8 cellular contexts compared by ENCODE assay signal in genomic region chr11:32809313-32809712, GRCh38. TPM values are rescaled to one million over a fixed set of nuclear protein-coding genes. Genes with fewer than 3 reads are reported as not detected.
A peak's percentile ranks its signal among the peaks of the same experiment; 100 is the strongest.
DNase-seq lines count a peak whose midpoint lies in the region; ATAC-seq and TF ChIP-seq lines count a peak whose summit lies in the region.

No MANE protein-coding gene starts in this region.

- H3K4me1 Mint-ChIP-seq in activated naive CD8-positive, alpha-beta T cell treated with anti-CD3 and anti-CD28 coated beads, Interleukin-2, amount 50 U/mL, for 24 hours: no peaks in the 10 kb centered on the region

- H3K4me3 Mint-ChIP-seq in activated naive CD8-positive, alpha-beta T cell treated with anti-CD3 and anti-CD28 coated beads, Interleukin-2, amount 50 U/mL, for 24 hours: no peak overlapping the region

- intact Hi-C loops in left ventricle myocardium inferior (cut with micrococcal nuclease): no loop called here

- POLR2A ChIA-PET in HEK293T (lab: Yijun Ruan, JAX): interaction anchor here (0.6 to 1.4 kb wide), 2 partner anchors 83 to 109 kb away, joined by 3 to 8 read pairs; partner anchors contain the start of gene QSER1

- CTCF ChIA-PET in HEK293T (lab: Yijun Ruan, JAX): interaction anchor here (0.6 to 1.5 kb wide), 10 partner anchors 9 to 256 kb away, joined by 3 to 5 read pairs (median 3); no protein-coding TSS in a partner anchor

- TF ChIP-seq POLR2A in Peyer's patch (IDR thresholded peaks at IDR 0.05): no peak

- H3K9me3 ChIP-seq in Peyer's patch (no peaks in the 10 kb centered on the region), left ventricle myocardium inferior (replicated peaks) (no peaks in the 10 kb centered on the region)

- H3K27ac ChIP-seq in Peyer's patch: no peak overlapping the region
- no peak overlapping the region for H3K27ac ChIP-seq in left ventricle myocardium inferior (replicated peaks)

- H3K4me1 ChIP-seq in Peyer's patch: no peaks in the 10 kb centered on the region
- no peaks in the 10 kb centered on the region for H3K4me1 ChIP-seq in left ventricle myocardium inferior

- TF ChIP-seq CTCF in Peyer's patch (IDR thresholded peaks at IDR 0.05) (peak in 5 of 6 experiments; percentile 18 to 73 (median 65)), left ventricle myocardium inferior (IDR thresholded peaks at IDR 0.05; ENCODE audit: borderline replicate concordance) (peak; percentile 75), retinal pigment epithelial cell (conservative IDR thresholded peaks at IDR 0.05; ENCODE audit: low read depth, low read length) (peak; percentile 88)

- ATAC-seq in activated naive CD8-positive, alpha-beta T cell treated with anti-CD3 and anti-CD28 coated beads, Interleukin-2, amount 50 U/mL, for 24 hours: peak; percentile 89

- H3K36me3 ChIP-seq in Peyer's patch: no peaks in the 10 kb centered on the region
- H3K36me3 ChIP-seq in left ventricle myocardium inferior: no peaks in the 10 kb centered on the region

- DNase-seq in activated CD4-positive, alpha-beta T cell treated with anti-CD3 and anti-CD28 coated beads for 24 hours (ENCODE audit: low read depth in 2 of 2): peak; percentile 44 to 47
- no peak for DNase-seq in activated CD4-positive, alpha-beta T cell treated with anti-CD3 and anti-CD28 coated beads for 1 hour
- DNase-seq in HEK293T (ENCODE audit: extremely low spot score) (peak; percentile 83), LoVo (ENCODE audit: low spot score) (peak; percentile 66), Peyer's patch (peak; percentile 37 to 80 (median 55)), left ventricle myocardium inferior (peak; percentile 37), retinal pigment epithelial cell (ENCODE audit: low read depth) (no peak)
- DNase-seq in activated naive CD8-positive, alpha-beta T cell treated with anti-CD3 and anti-CD28 coated beads, Interleukin-2, amount 50 U/mL, for 24 hours: peak; percentile 65

- H3K9me3 Mint-ChIP-seq in activated naive CD8-positive, alpha-beta T cell treated with anti-CD3 and anti-CD28 coated beads, Interleukin-2, amount 50 U/mL, for 24 hours: no peaks in the 10 kb centered on the region

- no peaks in the 10 kb centered on the region for H3K27me3 ChIP-seq in Peyer's patch
- H3K27me3 ChIP-seq in left ventricle myocardium inferior (ENCODE audit: low read depth): peaks cover under 1% of the 10 kb centered on the region

- H3K27me3 Mint-ChIP-seq in activated naive CD8-positive, alpha-beta T cell treated with anti-CD3 and anti-CD28 coated beads, Interleukin-2, amount 50 U/mL, for 24 hours: peaks cover 8% of the 10 kb centered on the region

- no peak overlapping the region for H3K27ac Mint-ChIP-seq in activated naive CD8-positive, alpha-beta T cell treated with anti-CD3 and anti-CD28 coated beads, Interleukin-2, amount 50 U/mL, for 24 hours

- H3K36me3 Mint-ChIP-seq in activated naive CD8-positive, alpha-beta T cell treated with anti-CD3 and anti-CD28 coated beads, Interleukin-2, amount 50 U/mL, for 24 hours (ENCODE audit: low read depth): no peaks in the 10 kb centered on the region

- no peak overlapping the region for H3K4me3 ChIP-seq in Peyer's patch
- no peak overlapping the region for H3K4me3 ChIP-seq in left ventricle myocardium inferior
- no peak overlapping the region for H3K4me3 ChIP-seq in retinal pigment epithelial cell (ENCODE audit: low read length)

TF ChIP-seq in HEK293T, 16 proteins besides CTCF, POLR2A, EP300 and RAD21:
- no peak for TF ChIP-seq SP1 (IDR thresholded peaks at IDR 0.05)
- no peak for TF ChIP-seq ARNT (IDR thresholded peaks at IDR 0.05)
- TF ChIP-seq LEF1 (IDR thresholded peaks at IDR 0.05; ENCODE audit: borderline replicate concordance): no peak
- no peak for TF ChIP-seq HDGF (IDR thresholded peaks at IDR 0.05; ENCODE audit: borderline replicate concordance)
- TF ChIP-seq FOXK2 (IDR thresholded peaks at IDR 0.05): no peak
- TF ChIP-seq PKNOX1 (IDR thresholded peaks at IDR 0.05): no peak
- no peak for TF ChIP-seq ELF4 (IDR thresholded peaks at IDR 0.05)
- TF ChIP-seq ZNF384 (IDR thresholded peaks at IDR 0.05): no peak
- TF ChIP-seq L3MBTL2 (conservative IDR thresholded peaks at IDR 0.05): no peak
- no peak for TF ChIP-seq TARDBP (IDR thresholded peaks at IDR 0.05)
- TF ChIP-seq SUZ12 (IDR thresholded peaks at IDR 0.05): no peak
- TF ChIP-seq BHLHE40 (IDR thresholded peaks at IDR 0.05; ENCODE audit: borderline replicate concordance): no peak
- TF ChIP-seq FOXA1 (IDR thresholded peaks at IDR 0.05): no peak
- TF ChIP-seq NFRKB (IDR thresholded peaks at IDR 0.05): no peak
- no peak for TF ChIP-seq CTBP1 (IDR thresholded peaks at IDR 0.05; ENCODE audit: borderline replicate concordance)
- no peak for TF ChIP-seq FOXM1 (IDR thresholded peaks at IDR 0.05; ENCODE audit: borderline replicate concordance)

RNA-seq across cellular contexts. Expression of gene CCDC73, which starts 14.9 kb away (rescaled TPM):
- total RNA-seq in Peyer's patch (not detected), left ventricle myocardium inferior (not detected)

RNA-seq across cellular contexts. Expression of gene PRRG4, which starts 20.4 kb away (rescaled TPM):
- 10 to 100 TPM in 2 of 4 donors, 1 to 10 TPM in 2; 3.3 to 16.1 (median 9.8) TPM for total RNA-seq in Peyer's patch
- 0.33 TPM for total RNA-seq in left ventricle myocardium inferior

Comparison
In these comparisons a context has a peak if more than half of its experiments do, and no peak if none do; other contexts are left out.
1. DNase-seq: peak in activated CD4-positive, alpha-beta T cell treated with anti-CD3 and anti-CD28 coated beads for 24 hours (2 of 2), HEK293T (single experiment), LoVo (single experiment), Peyer's patch (3 of 3), activated naive CD8-positive, alpha-beta T cell treated with anti-CD3 and anti-CD28 coated beads, Interleukin-2, amount 50 U/mL, for 24 hours (single experiment) and left ventricle myocardium inferior (single experiment); none in activated CD4-positive, alpha-beta T cell treated with anti-CD3 and anti-CD28 coated beads for 1 hour (single experiment) and retinal pigment epithelial cell (single experiment).
2. Peak in every context shown above with its lines, with median percentiles within 50 percentile points of each other: CTCF ChIP-seq.